In genomic region chr17:82009413-82009812, GRCh38 we compare ENCODE assay signal across 18 cellular contexts. TPM values are rescaled to one million over a fixed set of nuclear protein-coding genes. Genes with fewer than 3 reads are reported as not detected.
DNase-seq lines count a peak whose midpoint lies in the region; ATAC-seq, FAIRE-seq and TF ChIP-seq lines count a peak whose summit lies in the region.
"Had no signal": no experiment of that assay in that cellular context is flagged by ENCODE, and none has a peak within 500 bp of the region (broad histone marks: within the 10 kb centered on the region; RNA-seq: fewer than 3 reads in every experiment).

No MANE protein-coding gene starts in this region.

- FAIRE-seq in GM12892 (lab: Jason Lieb, UNC) (no peak), H54 (lab: Jason Lieb, UNC) (no peak)
- FAIRE-seq: GM19239, H1 had no signal

- no peaks in the 10 kb centered on the region for H3K36me3 Mint-ChIP-seq in activated naive CD8-positive, alpha-beta T cell treated with anti-CD3 and anti-CD28 coated beads, Interleukin-2, amount 10 ng/mL, durations not matched to agents 7 days and 5 days
- H3K36me3 Mint-ChIP-seq in activated naive CD8-positive, alpha-beta T cell treated with anti-CD3 and anti-CD28 coated beads for 36 hours: no peaks in the 10 kb centered on the region
- no peaks in the 10 kb centered on the region for H3K36me3 Mint-ChIP-seq in effector memory CD8-positive, alpha-beta T cell (ENCODE audit: insufficient read depth)
- H3K36me3 Mint-ChIP-seq: CD4-positive, alpha-beta memory T cell had no signal

- no peak for DNase-seq in activated naive CD8-positive, alpha-beta T cell treated with anti-CD3 and anti-CD28 coated beads, Interleukin-2, amount 10 ng/mL, durations not matched to agents 7 days and 5 days
- DNase-seq in activated naive CD8-positive, alpha-beta T cell treated with anti-CD3 and anti-CD28 coated beads for 36 hours: no peak
- DNase-seq in effector memory CD8-positive, alpha-beta T cell: no peak
- no peak for DNase-seq in stimulated activated naive CD8-positive, alpha-beta T cell treated with anti-CD3 and anti-CD28 coated beads, Interleukin-15, Interleukin-2, amounts not matched to agents 100 U/mL and 50 U/mL, for 24 hours
- no peak for DNase-seq in GM12892 (ENCODE audit: insufficient read length)
- DNase-seq in H54 (ENCODE audit: insufficient read length, low spot score): no peak
- DNase-seq: Calu3; CD4-positive, alpha-beta memory T cell; COR-L47; DMS53; DMS79 treated with DMSO at 0.1 percent for 48 hours; GF-D8; GM23248; H9 had no signal

- POLR2A ChIA-PET in activated naive CD8-positive, alpha-beta T cell treated with anti-CD3 and anti-CD28 coated beads, Interleukin-2, amount 10 ng/mL, durations not matched to agents 7 days and 5 days (lab: Charles Lee): interaction anchor here (1.6 kb wide), 1 partner anchor 12 kb away, joined by 6 read pairs; no protein-coding TSS in a partner anchor

- ATAC-seq in activated naive CD8-positive, alpha-beta T cell treated with anti-CD3 and anti-CD28 coated beads, Interleukin-2, amount 10 ng/mL, durations not matched to agents 7 days and 5 days (ENCODE audit: low read depth): peak; percentile 19
- no peak for ATAC-seq in effector memory CD8-positive, alpha-beta T cell (replicated peaks)
- peak; percentile 21 for ATAC-seq in stimulated activated naive CD8-positive, alpha-beta T cell treated with anti-CD3 and anti-CD28 coated beads, Interleukin-15, Interleukin-2, amounts not matched to agents 100 U/mL and 50 U/mL, for 24 hours
- ATAC-seq: HCT116 had no signal

- no peak overlapping the region for H3K4me3 Mint-ChIP-seq in activated naive CD8-positive, alpha-beta T cell treated with anti-CD3 and anti-CD28 coated beads, Interleukin-2, amount 10 ng/mL, durations not matched to agents 7 days and 5 days
- no peak overlapping the region for H3K4me3 Mint-ChIP-seq in activated naive CD8-positive, alpha-beta T cell treated with anti-CD3 and anti-CD28 coated beads for 36 hours
- H3K4me3 Mint-ChIP-seq in effector memory CD8-positive, alpha-beta T cell: no peak overlapping the region
- H3K4me3 Mint-ChIP-seq: CD4-positive, alpha-beta memory T cell; H9 had no signal

- H3K4me1 Mint-ChIP-seq in activated naive CD8-positive, alpha-beta T cell treated with anti-CD3 and anti-CD28 coated beads, Interleukin-2, amount 10 ng/mL, durations not matched to agents 7 days and 5 days: peaks cover 6% of the 10 kb centered on the region
- H3K4me1 Mint-ChIP-seq in activated naive CD8-positive, alpha-beta T cell treated with anti-CD3 and anti-CD28 coated beads for 36 hours: no peaks in the 10 kb centered on the region
- peaks cover 3% of the 10 kb centered on the region in 2 donors for H3K4me1 Mint-ChIP-seq in effector memory CD8-positive, alpha-beta T cell (ENCODE audit: low read depth in 2 of 2)

- no peaks in the 10 kb centered on the region for H3K9me3 Mint-ChIP-seq in activated naive CD8-positive, alpha-beta T cell treated with anti-CD3 and anti-CD28 coated beads, Interleukin-2, amount 10 ng/mL, durations not matched to agents 7 days and 5 days
- no peaks in the 10 kb centered on the region for H3K9me3 Mint-ChIP-seq in activated naive CD8-positive, alpha-beta T cell treated with anti-CD3 and anti-CD28 coated beads for 36 hours
- H3K9me3 Mint-ChIP-seq in effector memory CD8-positive, alpha-beta T cell: no peaks in the 10 kb centered on the region
- H3K9me3 Mint-ChIP-seq: CD4-positive, alpha-beta memory T cell; H9 had no signal

- H3K27ac Mint-ChIP-seq in activated naive CD8-positive, alpha-beta T cell treated with anti-CD3 and anti-CD28 coated beads, Interleukin-2, amount 10 ng/mL, durations not matched to agents 7 days and 5 days: no peak overlapping the region
- H3K27ac Mint-ChIP-seq in activated naive CD8-positive, alpha-beta T cell treated with anti-CD3 and anti-CD28 coated beads for 36 hours: no peak overlapping the region
- peak overlapping the region; percentile 19 to 29 for H3K27ac Mint-ChIP-seq in effector memory CD8-positive, alpha-beta T cell
- H3K27ac Mint-ChIP-seq: CD4-positive, alpha-beta memory T cell; H9 had no signal

- no peaks in the 10 kb centered on the region for H3K27me3 Mint-ChIP-seq in activated naive CD8-positive, alpha-beta T cell treated with anti-CD3 and anti-CD28 coated beads, Interleukin-2, amount 10 ng/mL, durations not matched to agents 7 days and 5 days
- H3K27me3 Mint-ChIP-seq in activated naive CD8-positive, alpha-beta T cell treated with anti-CD3 and anti-CD28 coated beads for 36 hours: no peaks in the 10 kb centered on the region
- H3K27me3 Mint-ChIP-seq in effector memory CD8-positive, alpha-beta T cell: no peaks in the 10 kb centered on the region
- H3K27me3 Mint-ChIP-seq: CD4-positive, alpha-beta memory T cell had no signal

- no peak for TF ChIP-seq POLR2A in GM12892 (IDR thresholded peaks at IDR 0.05; ENCODE audit: low read depth, low read length)
- no peak for TF ChIP-seq POLR2A in H54 (IDR thresholded peaks at IDR 0.05; ENCODE audit: low read depth, low read length)

RNA-seq across cellular contexts. Expression of gene CENPX, which starts 13.3 kb away (rescaled TPM):
- total RNA-seq in activated naive CD8-positive, alpha-beta T cell treated with anti-CD3 and anti-CD28 coated beads, Interleukin-2, amount 10 ng/mL, durations not matched to agents 7 days and 5 days: 10 to 100 TPM; 62.0 to 64.7 TPM
- 100 to 1,000 TPM; 119 to 131 TPM for total RNA-seq in activated naive CD8-positive, alpha-beta T cell treated with anti-CD3 and anti-CD28 coated beads for 36 hours
- polyA plus RNA-seq in GM12892 (2012; ENCODE audit: missing spikeins): 67.6 TPM

RNA-seq across cellular contexts. Expression of gene LRRC45, which starts 13.7 kb away (rescaled TPM):
- total RNA-seq in activated naive CD8-positive, alpha-beta T cell treated with anti-CD3 and anti-CD28 coated beads, Interleukin-2, amount 10 ng/mL, durations not matched to agents 7 days and 5 days: 10 to 100 TPM; 41.6 to 45.1 TPM
- 10 to 100 TPM; 16.5 to 17.3 TPM for total RNA-seq in activated naive CD8-positive, alpha-beta T cell treated with anti-CD3 and anti-CD28 coated beads for 36 hours
- polyA plus RNA-seq in GM12892 (2012; ENCODE audit: missing spikeins): 10.8 TPM

RNA-seq across cellular contexts. Expression of gene RAC3, which starts 22.1 kb away (rescaled TPM):
- total RNA-seq in activated naive CD8-positive, alpha-beta T cell treated with anti-CD3 and anti-CD28 coated beads, Interleukin-2, amount 10 ng/mL, durations not matched to agents 7 days and 5 days: 1 to 10 TPM; 6.7 to 7.6 TPM
- total RNA-seq in activated naive CD8-positive, alpha-beta T cell treated with anti-CD3 and anti-CD28 coated beads for 36 hours: 1 to 10 TPM; 4.7 to 5.1 TPM
- polyA plus RNA-seq in GM12892 (2012; ENCODE audit: missing spikeins): 2.2 TPM
- total RNA-seq: A172 had no signal

RNA-seq across cellular contexts. Expression of gene DCXR, which starts 28.1 kb away (rescaled TPM):
- 100 to 1,000 TPM; 110 to 115 TPM for total RNA-seq in activated naive CD8-positive, alpha-beta T cell treated with anti-CD3 and anti-CD28 coated beads, Interleukin-2, amount 10 ng/mL, durations not matched to agents 7 days and 5 days
- total RNA-seq in activated naive CD8-positive, alpha-beta T cell treated with anti-CD3 and anti-CD28 coated beads for 36 hours: 100 to 1,000 TPM in 1 of 2 experiments, 10 to 100 TPM in 1; 93.3 to 104 TPM
- polyA plus RNA-seq in GM12892 (2012; ENCODE audit: missing spikeins): 55.0 TPM

RNA-seq across cellular contexts. Expression of gene ASPSCR1, which starts 32.0 kb away (rescaled TPM):
- total RNA-seq in activated naive CD8-positive, alpha-beta T cell treated with anti-CD3 and anti-CD28 coated beads, Interleukin-2, amount 10 ng/mL, durations not matched to agents 7 days and 5 days: 10 to 100 TPM; 34.4 to 35.1 TPM
- total RNA-seq in activated naive CD8-positive, alpha-beta T cell treated with anti-CD3 and anti-CD28 coated beads for 36 hours: 10 to 100 TPM; 21.7 to 22.5 TPM
- polyA plus RNA-seq in GM12892 (2012; ENCODE audit: missing spikeins): 12.7 TPM

Comparison
In these comparisons a context has a peak if more than half of its experiments do, and no peak if none do; other contexts are left out.
1. H3K27ac Mint-ChIP-seq: peak in effector memory CD8-positive, alpha-beta T cell (2 of 2); none in activated naive CD8-positive, alpha-beta T cell treated with anti-CD3 and anti-CD28 coated beads, Interleukin-2, amount 10 ng/mL, durations not matched to agents 7 days and 5 days (single experiment) and activated naive CD8-positive, alpha-beta T cell treated with anti-CD3 and anti-CD28 coated beads for 36 hours (single experiment).